1 cellular context compared by ENCODE assay signal in the genomic region with DNA sequence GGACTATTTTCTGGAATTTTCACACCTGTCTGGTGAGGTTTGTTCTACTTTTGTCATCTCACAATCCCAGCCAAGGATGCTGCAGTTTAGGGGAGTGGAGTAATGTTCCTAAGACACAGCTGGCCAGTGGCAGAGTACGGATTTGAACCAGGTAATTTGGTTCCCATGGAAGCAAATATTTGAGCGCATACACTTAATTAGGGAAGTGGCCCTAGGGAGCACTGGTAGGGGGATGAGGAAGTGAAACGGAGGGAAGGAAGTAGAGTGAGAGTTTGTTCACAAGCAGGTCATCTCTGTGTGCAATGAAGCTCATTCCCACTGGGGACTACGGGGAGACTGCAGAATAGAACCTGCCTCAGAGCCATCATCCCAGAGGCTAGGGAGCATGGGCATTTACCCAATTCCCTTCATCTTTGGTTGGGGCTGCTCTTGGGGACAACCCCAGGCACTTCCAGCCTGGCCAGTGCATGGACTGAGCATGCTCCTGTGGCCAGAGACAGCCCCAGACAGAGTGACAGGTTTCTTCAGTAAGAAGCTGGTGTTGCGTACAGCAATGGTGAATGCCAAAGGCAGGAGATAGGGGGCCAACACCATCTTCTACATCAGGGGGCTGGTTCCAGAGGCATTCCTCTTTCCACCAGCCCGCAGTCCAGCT.
A peak's percentile ranks its signal among the peaks of the same experiment; 100 is the strongest.
TF ChIP-seq lines count a peak whose summit lies in the region.

No MANE protein-coding gene starts in this region.

TF ChIP-seq in GM12878, 131 proteins besides CTCF, POLR2A, EP300 and RAD21 (continued from another document):
- TF ChIP-seq, protein P1, sequence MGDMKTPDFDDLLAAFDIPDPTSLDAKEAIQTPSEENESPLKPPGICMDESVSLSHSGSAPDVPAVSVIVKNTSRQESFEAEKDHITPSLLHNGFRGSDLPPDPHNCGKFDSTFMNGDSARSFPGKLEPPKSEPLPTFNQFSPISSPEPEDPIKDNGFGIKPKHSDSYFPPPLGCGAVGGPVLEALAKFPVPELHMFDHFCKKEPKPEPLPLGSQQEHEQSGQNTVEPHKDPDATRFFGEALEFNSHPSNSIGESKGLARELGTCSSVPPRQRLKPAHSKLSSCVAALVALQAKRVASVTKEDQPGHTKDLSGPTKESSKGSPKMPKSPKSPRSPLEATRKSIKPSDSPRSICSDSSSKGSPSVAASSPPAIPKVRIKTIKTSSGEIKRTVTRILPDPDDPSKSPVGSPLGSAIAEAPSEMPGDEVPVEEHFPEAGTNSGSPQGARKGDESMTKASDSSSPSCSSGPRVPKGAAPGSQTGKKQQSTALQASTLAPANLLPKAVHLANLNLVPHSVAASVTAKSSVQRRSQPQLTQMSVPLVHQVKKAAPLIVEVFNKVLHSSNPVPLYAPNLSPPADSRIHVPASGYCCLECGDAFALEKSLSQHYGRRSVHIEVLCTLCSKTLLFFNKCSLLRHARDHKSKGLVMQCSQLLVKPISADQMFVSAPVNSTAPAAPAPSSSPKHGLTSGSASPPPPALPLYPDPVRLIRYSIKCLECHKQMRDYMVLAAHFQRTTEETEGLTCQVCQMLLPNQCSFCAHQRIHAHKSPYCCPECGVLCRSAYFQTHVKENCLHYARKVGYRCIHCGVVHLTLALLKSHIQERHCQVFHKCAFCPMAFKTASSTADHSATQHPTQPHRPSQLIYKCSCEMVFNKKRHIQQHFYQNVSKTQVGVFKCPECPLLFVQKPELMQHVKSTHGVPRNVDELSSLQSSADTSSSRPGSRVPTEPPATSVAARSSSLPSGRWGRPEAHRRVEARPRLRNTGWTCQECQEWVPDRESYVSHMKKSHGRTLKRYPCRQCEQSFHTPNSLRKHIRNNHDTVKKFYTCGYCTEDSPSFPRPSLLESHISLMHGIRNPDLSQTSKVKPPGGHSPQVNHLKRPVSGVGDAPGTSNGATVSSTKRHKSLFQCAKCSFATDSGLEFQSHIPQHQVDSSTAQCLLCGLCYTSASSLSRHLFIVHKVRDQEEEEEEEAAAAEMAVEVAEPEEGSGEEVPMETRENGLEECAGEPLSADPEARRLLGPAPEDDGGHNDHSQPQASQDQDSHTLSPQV (IDR thresholded peaks at IDR 0.05), result no peak
- TF ChIP-seq, protein P2, sequence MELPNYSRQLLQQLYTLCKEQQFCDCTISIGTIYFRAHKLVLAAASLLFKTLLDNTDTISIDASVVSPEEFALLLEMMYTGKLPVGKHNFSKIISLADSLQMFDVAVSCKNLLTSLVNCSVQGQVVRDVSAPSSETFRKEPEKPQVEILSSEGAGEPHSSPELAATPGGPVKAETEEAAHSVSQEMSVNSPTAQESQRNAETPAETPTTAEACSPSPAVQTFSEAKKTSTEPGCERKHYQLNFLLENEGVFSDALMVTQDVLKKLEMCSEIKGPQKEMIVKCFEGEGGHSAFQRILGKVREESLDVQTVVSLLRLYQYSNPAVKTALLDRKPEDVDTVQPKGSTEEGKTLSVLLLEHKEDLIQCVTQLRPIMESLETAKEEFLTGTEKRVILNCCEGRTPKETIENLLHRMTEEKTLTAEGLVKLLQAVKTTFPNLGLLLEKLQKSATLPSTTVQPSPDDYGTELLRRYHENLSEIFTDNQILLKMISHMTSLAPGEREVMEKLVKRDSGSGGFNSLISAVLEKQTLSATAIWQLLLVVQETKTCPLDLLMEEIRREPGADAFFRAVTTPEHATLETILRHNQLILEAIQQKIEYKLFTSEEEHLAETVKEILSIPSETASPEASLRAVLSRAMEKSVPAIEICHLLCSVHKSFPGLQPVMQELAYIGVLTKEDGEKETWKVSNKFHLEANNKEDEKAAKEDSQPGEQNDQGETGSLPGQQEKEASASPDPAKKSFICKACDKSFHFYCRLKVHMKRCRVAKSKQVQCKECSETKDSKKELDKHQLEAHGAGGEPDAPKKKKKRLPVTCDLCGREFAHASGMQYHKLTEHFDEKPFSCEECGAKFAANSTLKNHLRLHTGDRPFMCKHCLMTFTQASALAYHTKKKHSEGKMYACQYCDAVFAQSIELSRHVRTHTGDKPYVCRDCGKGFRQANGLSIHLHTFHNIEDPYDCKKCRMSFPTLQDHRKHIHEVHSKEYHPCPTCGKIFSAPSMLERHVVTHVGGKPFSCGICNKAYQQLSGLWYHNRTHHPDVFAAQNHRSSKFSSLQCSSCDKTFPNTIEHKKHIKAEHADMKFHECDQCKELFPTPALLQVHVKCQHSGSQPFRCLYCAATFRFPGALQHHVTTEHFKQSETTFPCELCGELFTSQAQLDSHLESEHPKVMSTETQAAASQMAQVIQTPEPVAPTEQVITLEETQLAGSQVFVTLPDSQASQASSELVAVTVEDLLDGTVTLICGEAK (IDR thresholded peaks at IDR 0.05; ENCODE audit: borderline replicate concordance), result no peak; the same call in 1 of the 2 replicates
- peak; percentile 90 for TF ChIP-seq IRF4 (IDR thresholded peaks at IDR 0.05; ENCODE audit: low read depth, low read length)
TF ChIP-seq in GM12878: peak in this region for 34.
